In genomic region chr5:80990527-80990926, GRCh38 we compare ENCODE assay signal across 1 cellular context.
TF ChIP-seq lines count a peak whose summit lies in the region.

No MANE protein-coding gene starts in this region.

TF ChIP-seq in H1, 55 proteins besides CTCF, POLR2A, EP300 and RAD21:
- no peak for TF ChIP-seq CBX5 (IDR thresholded peaks at IDR 0.05; ENCODE audit: low read depth, low read length)
